ENCODE assay signal across 8 cellular contexts in genomic region chr3:193572426-193572908, GRCh38. TPM values are rescaled to one million over a fixed set of nuclear protein-coding genes. Genes with fewer than 3 reads are reported as not detected.
DNase-seq lines count a peak whose midpoint lies in the region; ATAC-seq and TF ChIP-seq lines count a peak whose summit lies in the region.

No MANE protein-coding gene starts in this region.

- peak; percentile 16 for DNase-seq in GM06990 (ENCODE audit: extremely low read depth, insufficient read length)
- peak; percentile 44 for DNase-seq in HEK293T (ENCODE audit: extremely low spot score)
- DNase-seq in MV-4-11 (lab: John Stamatoyannopoulos, UW): peak; percentile 44
- DNase-seq in RWPE1 (ENCODE audit: low spot score): peak; percentile 55
- peak; percentile 69 for DNase-seq in activated naive CD4-positive, alpha-beta T cell treated with anti-CD3 and anti-CD28 coated beads for 36 hours
- DNase-seq in glutamatergic neuron: peak; percentile 64
- peak; percentile 17 for DNase-seq in pulmonary artery endothelial cell (ENCODE audit: low read depth, low spot score)

- H3K4me3 ChIP-seq in GM06990 (replicated peaks; ENCODE audit: low read depth, low read length): no peak overlapping the region

- H3K4me3 Mint-ChIP-seq in activated naive CD4-positive, alpha-beta T cell treated with anti-CD3 and anti-CD28 coated beads for 36 hours: no peak overlapping the region
- no peak overlapping the region for H3K4me3 Mint-ChIP-seq in glutamatergic neuron (ENCODE audit: unreplicated experiment)

- no peaks in the 10 kb centered on the region for H3K4me1 Mint-ChIP-seq in activated naive CD4-positive, alpha-beta T cell treated with anti-CD3 and anti-CD28 coated beads for 36 hours (ENCODE audit: low read depth)
- peaks cover 2% of the 10 kb centered on the region for H3K4me1 Mint-ChIP-seq in glutamatergic neuron (ENCODE audit: low read depth, unreplicated experiment)

- H3K27me3 Mint-ChIP-seq in activated naive CD4-positive, alpha-beta T cell treated with anti-CD3 and anti-CD28 coated beads for 36 hours (ENCODE audit: low read depth): no peaks in the 10 kb centered on the region
- H3K27me3 Mint-ChIP-seq in glutamatergic neuron (ENCODE audit: unreplicated experiment): peaks cover 2% of the 10 kb centered on the region

- no peak overlapping the region for H3K27ac Mint-ChIP-seq in activated naive CD4-positive, alpha-beta T cell treated with anti-CD3 and anti-CD28 coated beads for 36 hours
- peak overlapping the region; percentile 68 for H3K27ac Mint-ChIP-seq in glutamatergic neuron (ENCODE audit: unreplicated experiment)

- H3K27ac ChIP-seq in RWPE1: no peak overlapping the region

- no peaks in the 10 kb centered on the region for H3K27me3 ChIP-seq in GM06990 (replicated peaks; ENCODE audit: control insufficient read depth, insufficient read depth, low read length)

- CTCF ChIA-PET in HEK293T (lab: Yijun Ruan, JAX): interaction anchor here (0.6 to 1.2 kb wide), 4 partner anchors 112 to 1088 kb away, joined by 3 to 6 read pairs (median 4); no protein-coding TSS in a partner anchor
- CTCF ChIA-PET in RWPE1 (lab: Yijun Ruan, JAX): interaction anchor here (0.6 to 1.5 kb wide), 12 partner anchors 9 to 949 kb away, joined by 3 to 13 read pairs (median 4); no protein-coding TSS in a partner anchor
- CTCF ChIA-PET in activated naive CD4-positive, alpha-beta T cell treated with anti-CD3 and anti-CD28 coated beads for 36 hours (lab: Charles Lee): interaction anchor here (0.6 to 2.9 kb wide), 10 partner anchors 11 to 1105 kb away, joined by 3 to 16 read pairs (median 4); no protein-coding TSS in a partner anchor

- no peak for ATAC-seq in GM19397 (IDR thresholded peaks at IDR 0.05; ENCODE audit: unreplicated experiment)

- intact Hi-C loops in activated naive CD4-positive, alpha-beta T cell treated with anti-CD3 and anti-CD28 coated beads for 36 hours (cut with micrococcal nuclease): loop anchor here (1.0 to 5.0 kb wide), 6 partner anchors 111 to 1105 kb away; no protein-coding TSS in a partner anchor

- no peaks in the 10 kb centered on the region for H3K9me3 Mint-ChIP-seq in activated naive CD4-positive, alpha-beta T cell treated with anti-CD3 and anti-CD28 coated beads for 36 hours
- H3K9me3 Mint-ChIP-seq in glutamatergic neuron (ENCODE audit: unreplicated experiment): no peaks in the 10 kb centered on the region

- POLR2A ChIA-PET in HEK293T (lab: Yijun Ruan, JAX): no interaction called here
- POLR2A ChIA-PET in RWPE1 (lab: Yijun Ruan, JAX; ENCODE audit: low non-redundant PET): no interaction called here

- TF ChIP-seq CTCF in GM06990 (IDR thresholded peaks at IDR 0.05; ENCODE audit: insufficient read depth, low read length, poor library complexity, severe bottlenecking): peak; percentile 84
- TF ChIP-seq CTCF in RWPE1 (conservative IDR thresholded peaks at IDR 0.05; ENCODE audit: low read depth): peak; percentile 79
- peak; percentile 78 for TF ChIP-seq CTCF in glutamatergic neuron (IDR thresholded peaks at IDR 0.05; ENCODE audit: partially characterized antibody, unreplicated experiment)

- no peaks in the 10 kb centered on the region for H3K36me3 Mint-ChIP-seq in activated naive CD4-positive, alpha-beta T cell treated with anti-CD3 and anti-CD28 coated beads for 36 hours (ENCODE audit: low read depth)
- no peaks in the 10 kb centered on the region for H3K36me3 Mint-ChIP-seq in glutamatergic neuron (ENCODE audit: unreplicated experiment)

- no peaks in the 10 kb centered on the region for H3K36me3 ChIP-seq in GM06990 (ENCODE audit: control insufficient read depth, insufficient read depth, low read length)

TF ChIP-seq in HEK293T, 16 proteins besides CTCF, POLR2A, EP300 and RAD21:
- TF ChIP-seq BHLHE40 (IDR thresholded peaks at IDR 0.05; ENCODE audit: borderline replicate concordance) (no peak), FOXA1 (IDR thresholded peaks at IDR 0.05) (no peak), FOXK2 (IDR thresholded peaks at IDR 0.05) (no peak), LEF1 (IDR thresholded peaks at IDR 0.05; ENCODE audit: borderline replicate concordance) (no peak), SP1 (IDR thresholded peaks at IDR 0.05) (no peak), TARDBP (IDR thresholded peaks at IDR 0.05) (no peak), ZNF384 (IDR thresholded peaks at IDR 0.05) (no peak), NFRKB (IDR thresholded peaks at IDR 0.05) (no peak), ELF4 (IDR thresholded peaks at IDR 0.05) (no peak), HDGF (IDR thresholded peaks at IDR 0.05; ENCODE audit: borderline replicate concordance) (no peak), L3MBTL2 (conservative IDR thresholded peaks at IDR 0.05) (no peak), SUZ12 (IDR thresholded peaks at IDR 0.05) (no peak), PKNOX1 (IDR thresholded peaks at IDR 0.05) (no peak), ARNT (IDR thresholded peaks at IDR 0.05) (no peak)

RNA-seq across cellular contexts. Expression of gene ATP13A4, which starts 17.8 kb away (rescaled TPM):
- 1 to 10 TPM; 2.4 to 2.8 TPM for total RNA-seq in activated naive CD4-positive, alpha-beta T cell treated with anti-CD3 and anti-CD28 coated beads for 36 hours
- 0.93 TPM for total RNA-seq in glutamatergic neuron (ENCODE audit: unreplicated experiment)
- 0.07 TPM in 2 replicates for total RNA-seq in pulmonary artery endothelial cell

RNA-seq across cellular contexts. Expression of gene OPA1, which starts 20.5 kb away (rescaled TPM):
- 10 to 100 TPM; 91.7 to 96.0 TPM for total RNA-seq in activated naive CD4-positive, alpha-beta T cell treated with anti-CD3 and anti-CD28 coated beads for 36 hours
- 122 TPM for total RNA-seq in glutamatergic neuron (ENCODE audit: unreplicated experiment)
- 71.3 and 75.6 TPM in 2 replicates for total RNA-seq in pulmonary artery endothelial cell

Comparison
In these comparisons a context has a peak if more than half of its experiments do, and no peak if none do; other contexts are left out.
1. DNase-seq: peak in every context shown above with its lines; median percentile 69 in activated naive CD4-positive, alpha-beta T cell treated with anti-CD3 and anti-CD28 coated beads for 36 hours; 64 in glutamatergic neuron; 55 in RWPE1; 44 in HEK293T; 44 in MV-4-11; 17 in pulmonary artery endothelial cell; 16 in GM06990.